8 cellular contexts compared by ENCODE assay signal in the genomic region with DNA sequence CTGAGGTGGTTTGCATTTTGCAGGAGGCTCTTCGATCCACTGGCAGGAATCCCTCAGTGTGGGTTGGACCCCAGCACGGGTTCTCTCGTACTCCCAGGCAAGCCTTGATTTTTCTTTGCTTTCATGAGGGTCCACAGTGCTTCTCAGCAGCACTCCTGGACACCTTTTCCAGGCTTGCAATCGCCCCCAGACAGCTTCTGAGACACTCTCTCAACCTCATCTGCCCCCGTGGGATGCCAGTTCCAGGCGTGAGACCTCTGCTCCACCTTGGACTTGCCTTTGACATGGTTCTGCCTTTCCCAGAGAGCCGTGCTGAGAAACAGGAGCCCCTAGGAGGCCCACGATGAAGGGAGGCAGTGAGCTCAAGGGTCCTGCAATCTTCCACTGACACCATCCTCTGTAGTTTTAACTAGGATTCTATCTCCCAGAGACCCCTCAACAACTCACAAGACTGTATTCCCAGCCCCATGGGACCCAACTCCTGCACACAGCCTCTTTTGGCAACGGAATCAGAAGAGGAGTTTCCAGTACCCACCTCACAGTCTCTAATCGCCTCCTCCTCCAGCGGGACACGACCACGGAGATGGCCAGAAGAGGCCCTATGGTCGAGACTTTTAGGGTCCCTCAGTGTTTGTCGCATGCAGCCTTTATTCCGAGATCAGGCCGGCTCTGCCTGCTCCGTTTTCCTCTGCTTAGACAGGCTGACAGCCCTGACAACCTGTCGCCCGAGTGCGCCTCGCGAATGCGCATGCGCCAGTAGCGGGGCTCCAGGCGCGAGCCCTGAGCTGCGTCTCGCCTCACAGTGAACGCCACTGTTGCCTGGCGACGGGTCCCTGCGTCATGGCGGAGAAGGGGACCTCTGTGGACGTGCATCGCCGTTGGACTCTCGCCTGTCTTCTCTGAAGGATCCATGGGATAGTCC. TPM values are rescaled to one million over a fixed set of nuclear protein-coding genes. Genes with fewer than 3 reads are reported as not detected.
A peak's percentile ranks its signal among the peaks of the same experiment; 100 is the strongest.
DNase-seq lines count a peak whose midpoint lies in the region; ATAC-seq and TF ChIP-seq lines count a peak whose summit lies in the region.

No MANE protein-coding gene starts in this region.

- no peak overlapping the region for H3K4me2 ChIP-seq in neural progenitor cell

- peak; percentile 80 for DNase-seq in DMS53 treated with DMSO at 0.1 percent for 48 hours (lab: John Stamatoyannopoulos, UW; ENCODE audit: unreplicated experiment)
- peak; percentile 90 for DNase-seq in NCI-H69 (lab: John Stamatoyannopoulos, UW)
- DNase-seq in activated T-cell treated with anti-CD3 and anti-CD28 coated beads, Interleukin-2, amount 50 U/mL, for 4 hours = peak; percentile 66
- peak; percentile 58 for DNase-seq in globus pallidus (ENCODE audit: low spot score)
- DNase-seq in neural progenitor cell (ENCODE audit: low spot score) = peak; percentile 61
- DNase-seq in stimulated activated naive CD8-positive, alpha-beta T cell treated with anti-CD3 and anti-CD28 coated beads, Interleukin-15, Interleukin-2, amounts not matched to agents 100 U/mL and 50 U/mL, for 24 hours = peak; percentile 69

- H3K36me3 ChIP-seq in neural progenitor cell = no peaks in the 10 kb centered on the region

- H3K4me1 ChIP-seq in neural progenitor cell = no peaks in the 10 kb centered on the region

- H3K4me1 Mint-ChIP-seq in activated T-cell treated with anti-CD3 and anti-CD28 coated beads, Interleukin-2, amount 50 U/mL, for 4 hours (ENCODE audit: low read depth) = peaks cover 4% of the 10 kb centered on the region
- H3K4me1 Mint-ChIP-seq in neural progenitor cell = peaks cover 3% of the 10 kb centered on the region

- no peaks in the 10 kb centered on the region for H3K27me3 ChIP-seq in neural progenitor cell

- ATAC-seq in activated T-cell treated with anti-CD3 and anti-CD28 coated beads, Interleukin-2, amount 50 U/mL, for 4 hours = peak; percentile 92 to 94
- peak; percentile 78 for ATAC-seq in stimulated activated naive CD8-positive, alpha-beta T cell treated with anti-CD3 and anti-CD28 coated beads, Interleukin-15, Interleukin-2, amounts not matched to agents 100 U/mL and 50 U/mL, for 24 hours
- ATAC-seq in HG02588 (IDR thresholded peaks at IDR 0.05; ENCODE audit: unreplicated experiment) (no peak), HG03378 (IDR thresholded peaks at IDR 0.05; ENCODE audit: unreplicated experiment) (no peak)

- no peak overlapping the region for H2AFZ ChIP-seq in neural progenitor cell (replicated peaks)

- H3K9me3 Mint-ChIP-seq in activated T-cell treated with anti-CD3 and anti-CD28 coated beads, Interleukin-2, amount 50 U/mL, for 4 hours = no peaks in the 10 kb centered on the region
- peaks cover 64% of the 10 kb centered on the region for H3K9me3 Mint-ChIP-seq in neural progenitor cell

- H3K9me3 ChIP-seq in neural progenitor cell (ENCODE audit: low read depth) = no peaks in the 10 kb centered on the region

- H3K4me3 ChIP-seq in neural progenitor cell = no peak overlapping the region

- H3K79me2 ChIP-seq in neural progenitor cell (ENCODE audit: low read depth) = no peaks in the 10 kb centered on the region

- H3K27ac Mint-ChIP-seq in neural progenitor cell = no peak overlapping the region

- H4K20me1 ChIP-seq in neural progenitor cell (ENCODE audit: low read depth) = no peaks in the 10 kb centered on the region

- no peak overlapping the region for H3K27ac ChIP-seq in neural progenitor cell

- no peaks in the 10 kb centered on the region for H3K36me3 Mint-ChIP-seq in activated T-cell treated with anti-CD3 and anti-CD28 coated beads, Interleukin-2, amount 50 U/mL, for 4 hours (ENCODE audit: insufficient read depth)
- no peaks in the 10 kb centered on the region for H3K36me3 Mint-ChIP-seq in neural progenitor cell

- H3K27me3 Mint-ChIP-seq in activated T-cell treated with anti-CD3 and anti-CD28 coated beads, Interleukin-2, amount 50 U/mL, for 4 hours (ENCODE audit: low read depth) = peaks cover 37% of the 10 kb centered on the region
- H3K27me3 Mint-ChIP-seq in neural progenitor cell (ENCODE audit: insufficient read depth, low read depth) = peaks cover 19% of the 10 kb centered on the region

- H3K9ac ChIP-seq in neural progenitor cell = no peak overlapping the region

- no peaks in the 10 kb centered on the region for H3F3A ChIP-seq in neural progenitor cell (ENCODE audit: low read depth)

- no peak for TF ChIP-seq CTCF in neural progenitor cell (IDR thresholded peaks at IDR 0.05)

- H3K4me3 Mint-ChIP-seq in activated T-cell treated with anti-CD3 and anti-CD28 coated beads, Interleukin-2, amount 50 U/mL, for 4 hours = peak overlapping the region; percentile 50
- H3K4me3 Mint-ChIP-seq in neural progenitor cell = peak overlapping the region; percentile 77

RNA-seq across cellular contexts. Expression of gene ZNF273, which starts 26.0 kb away (rescaled TPM):
- 1 to 10 TPM; 5.1 to 6.4 (median 6.2) TPM for total RNA-seq in activated T-cell treated with anti-CD3 and anti-CD28 coated beads, Interleukin-2, amount 50 U/mL, for 4 hours
- total RNA-seq in neural progenitor cell (ENCODE audit: low replicate concordance) = 23.5 and 36.5 TPM in 2 replicates

Comparison
In these comparisons a context has a peak if more than half of its experiments do, and no peak if none do; other contexts are left out.
1. ATAC-seq: peak in activated T-cell treated with anti-CD3 and anti-CD28 coated beads, Interleukin-2, amount 50 U/mL, for 4 hours (2 of 2) and stimulated activated naive CD8-positive, alpha-beta T cell treated with anti-CD3 and anti-CD28 coated beads, Interleukin-15, Interleukin-2, amounts not matched to agents 100 U/mL and 50 U/mL, for 24 hours (single experiment); none in HG02588 (single experiment) and HG03378 (single experiment).
2. Peak in every context shown above with its lines, with median percentiles within 50 percentile points of each other: DNase-seq.